Comparison of ENCODE assay signal across 8 cellular contexts in genomic region chr6:32589595-32590274, GRCh38. TPM values are rescaled to one million over a fixed set of nuclear protein-coding genes. Genes with fewer than 3 reads are reported as not detected.
DNase-seq lines count a peak whose midpoint lies in the region; ATAC-seq and TF ChIP-seq lines count a peak whose summit lies in the region.
"Not testable (repeated sequence)": the region's sequence is repeated elsewhere in the genome, so short reads cannot be mapped to it uniquely, and the experiment has no call there.

Gene HLA-DRB1, minus strand, starts transcription at chr6:32589848. Its CDS starts 106 bp downstream, at chr6:32589742.

- H3K27me3 Mint-ChIP-seq in CD4-positive, alpha-beta T cell; activated CD4-positive, alpha-beta memory T cell treated with anti-CD3 and anti-CD28 coated beads for 36 hours: not testable (repeated sequence)

- CTCF ChIA-PET in CD4-positive, alpha-beta T cell (lab: Charles Lee), result not testable (repeated sequence)
- CTCF ChIA-PET in activated CD4-positive, alpha-beta memory T cell treated with anti-CD3 and anti-CD28 coated beads for 36 hours (lab: Charles Lee), result interaction anchor here (1.0 kb wide), 1 partner anchor 32 kb away, joined by 3 read pairs; no protein-coding TSS in a partner anchor

- TF ChIP-seq CTCF in CD4-positive, alpha-beta T cell (IDR thresholded peaks at IDR 0.05); MM.1S (IDR thresholded peaks at IDR 0.05; ENCODE audit: low read length); dorsolateral prefrontal cortex (IDR thresholded peaks at IDR 0.05 in 54 of 56, conservative IDR thresholded peaks at IDR 0.05 in 2 of 56; ENCODE audit: low read depth in 1 of 56, partially characterized antibody in 56 of 56); spleen (IDR thresholded peaks at IDR 0.05 in 8 of 11, conservative IDR thresholded peaks at IDR 0.05 in 3 of 11): not testable (repeated sequence)

- H3K4me2 ChIP-seq in MM.1S (ENCODE audit: low read depth, low read length), result not testable (repeated sequence)

- H3K36me3 Mint-ChIP-seq in CD4-positive, alpha-beta T cell (ENCODE audit: low read depth); activated CD4-positive, alpha-beta memory T cell treated with anti-CD3 and anti-CD28 coated beads for 36 hours: not testable (repeated sequence)

- POLR2A ChIA-PET in CD4-positive, alpha-beta T cell (lab: Charles Lee); activated CD4-positive, alpha-beta memory T cell treated with anti-CD3 and anti-CD28 coated beads for 36 hours (lab: Charles Lee): not testable (repeated sequence)

- H3K9ac ChIP-seq in MM.1S (ENCODE audit: low read length), result not testable (repeated sequence)

- not testable (repeated sequence) for H3K27me3 ChIP-seq in CD4-positive, alpha-beta T cell (ENCODE audit: control insufficient read depth, insufficient read depth, low read length); MM.1S (replicated peaks; ENCODE audit: insufficient read depth, low read length); dorsolateral prefrontal cortex; layer of hippocampus (ENCODE audit: control insufficient read depth, insufficient read depth, low read length); spleen (replicated peaks in 1 of 7)

- H3K79me2 ChIP-seq in MM.1S (ENCODE audit: low read length), result not testable (repeated sequence)

- H3K4me1 ChIP-seq in MM.1S (ENCODE audit: low read length); spleen: not testable (repeated sequence)

- TF ChIP-seq POLR2A in spleen (IDR thresholded peaks at IDR 0.05), result peak in 1 of 3 donors; percentile 93

- H3K4me3 Mint-ChIP-seq in CD4-positive, alpha-beta T cell, result peak within 1 kb of the TSS; percentile 80
- peak within 1 kb of the TSS; percentile 57 for H3K4me3 Mint-ChIP-seq in activated CD4-positive, alpha-beta memory T cell treated with anti-CD3 and anti-CD28 coated beads for 36 hours

- 8 to 38% (median 15%) methylated on average over 7 of the region's 7 CpGs for WGBS in spleen, 5 donors

- H3K4me3 ChIP-seq in MM.1S (ENCODE audit: low read length), result not testable (repeated sequence)
- H3K4me3 ChIP-seq in dorsolateral prefrontal cortex (peak within 1 kb of the TSS in 19 of 59 donors; percentile 3 to 54 (median 38)), spleen (peak within 1 kb of the TSS in 3 of 8 donors; percentile 25 to 55 (median 50))

- not testable (repeated sequence) for H2AFZ ChIP-seq in MM.1S (ENCODE audit: low read length)

- H3K9me2 ChIP-seq in MM.1S (replicated peaks; ENCODE audit: insufficient read depth, low read length), result not testable (repeated sequence)

- not testable (repeated sequence) for H3K4me1 Mint-ChIP-seq in CD4-positive, alpha-beta T cell (ENCODE audit: low read depth); activated CD4-positive, alpha-beta memory T cell treated with anti-CD3 and anti-CD28 coated beads for 36 hours (ENCODE audit: low read depth)

- intact Hi-C loops in CD4-positive, alpha-beta T cell (cut with DNase I, micrococcal nuclease); activated CD4-positive, alpha-beta memory T cell treated with anti-CD3 and anti-CD28 coated beads for 36 hours (cut with micrococcal nuclease); dorsolateral prefrontal cortex (cut with DNase I); spleen (cut with DNase I; ENCODE audit: low total_unique reads): not testable (repeated sequence)

- not testable (repeated sequence) for H3K36me3 ChIP-seq in MM.1S (replicated peaks; ENCODE audit: insufficient read depth, low read length); spleen

- H3K9me3 Mint-ChIP-seq in CD4-positive, alpha-beta T cell; activated CD4-positive, alpha-beta memory T cell treated with anti-CD3 and anti-CD28 coated beads for 36 hours: not testable (repeated sequence)

- H3K27ac ChIP-seq in CD4-positive, alpha-beta T cell (ENCODE audit: low read depth, low read length); MM.1S (ENCODE audit: low read length): not testable (repeated sequence)
- peak within 1 kb of the TSS in 7 of 59 donors; percentile 34 to 83 (median 41) for H3K27ac ChIP-seq in dorsolateral prefrontal cortex
- peak within 1 kb of the TSS; percentile 30 for H3K27ac ChIP-seq in layer of hippocampus (ENCODE audit: low read depth, low read length)
- H3K27ac ChIP-seq in spleen, result peak within 1 kb of the TSS in 3 of 8 donors; percentile 53 to 91 (median 88)

- H3F3A ChIP-seq in MM.1S (ENCODE audit: insufficient read depth, low read length), result not testable (repeated sequence)

- peak in 2 of 10 experiments; percentile 4 to 18 for DNase-seq in CD4-positive, alpha-beta T cell
- DNase-seq in MM.1S (peak; percentile 26), dorsolateral prefrontal cortex (peak in 1 of 10 donors; percentile 35), spleen (peak; percentile 90)
- peak; percentile 15 for DNase-seq in activated CD4-positive, alpha-beta memory T cell treated with anti-CD3 and anti-CD28 coated beads for 36 hours

- H3K9me3 ChIP-seq in CD4-positive, alpha-beta T cell (ENCODE audit: control insufficient read depth, low read length); MM.1S (replicated peaks; ENCODE audit: insufficient read depth, low read length); spleen: not testable (repeated sequence)

- not testable (repeated sequence) for H4K20me1 ChIP-seq in MM.1S (ENCODE audit: insufficient read depth, low read length)

- peak; percentile 91 for ATAC-seq in CD4-positive, alpha-beta T cell (ENCODE audit: poor library complexity)
- ATAC-seq in GM19023 (IDR thresholded peaks at IDR 0.05; ENCODE audit: unreplicated experiment), result peak; percentile 95
- peak; percentile 97 for ATAC-seq in HG02798 (IDR thresholded peaks at IDR 0.05; ENCODE audit: poor library complexity, unreplicated experiment)

- not testable (repeated sequence) for H3K27ac Mint-ChIP-seq in CD4-positive, alpha-beta T cell; activated CD4-positive, alpha-beta memory T cell treated with anti-CD3 and anti-CD28 coated beads for 36 hours

RNA-seq across cellular contexts. Expression of gene HLA-DRB1, which starts in this region (rescaled TPM):
- 10 to 100 TPM; 31.3 to 33.6 TPM for total RNA-seq in CD4-positive, alpha-beta T cell
- 1 to 10 TPM; 7.3 to 8.7 TPM for total RNA-seq in activated CD4-positive, alpha-beta memory T cell treated with anti-CD3 and anti-CD28 coated beads for 36 hours
- total RNA-seq in dorsolateral prefrontal cortex (100 to 1,000 TPM in 1 of 120 experiments, 10 to 100 TPM in 115, 1 to 10 TPM in 4; 6.3 to 132 (median 29.0) TPM), spleen (100 to 1,000 TPM; 158 to 779 (median 365) TPM)
- 100 to 1,000 TPM; 450 to 729 (median 573) TPM for polyA plus RNA-seq in spleen
